ENCODE assay signal across 31 cellular contexts in genomic region chr4:86613734-86614133, GRCh38.
"Had no signal": no experiment of that assay in that cellular context is flagged by ENCODE, and none has a peak within 500 bp of the region (broad histone marks: within the 10 kb centered on the region; RNA-seq: fewer than 3 reads in every experiment).

No MANE protein-coding gene starts in this region.

- FAIRE-seq: small intestine, TTC549 had no signal

- H3K9me3 Mint-ChIP-seq: activated CD4-positive, alpha-beta T cell treated with anti-CD3 and anti-CD28 coated beads, Interleukin-2, amount 10 ng/mL, durations not matched to agents 24 days and 14 days; activated naive CD4-positive, alpha-beta T cell treated with anti-CD3 and anti-CD28 coated beads, Interleukin-2, amount 50 U/mL, for 24 hours; activated naive CD8-positive, alpha-beta T cell treated with anti-CD3 and anti-CD28 coated beads, Interleukin-2, amount 50 U/mL, for 24 hours; activated T-cell treated with anti-CD3 and anti-CD28 coated beads, Interleukin-2, amount 50 U/mL, for 4 hours; activated T-helper 17 cell treated with anti-CD3 and anti-CD28 coated beads, Interleukin-2, amount 50 U/mL, for 72 hours; stimulated activated effector memory CD8-positive, alpha-beta T cell treated with anti-CD3 and anti-CD28 coated beads, Interleukin-12 subunit alpha, Interleukin-12 subunit beta, amount 100 ng/mL, for 72 hours; T-helper 1 cell treated with Interleukin-12 subunit alpha and Interleukin-12 subunit beta and Interleukin-4 antibody, amounts not matched to agents 30 μg/mL and 1 μg/mL, for 36 hours had no signal

- H3K4me1 Mint-ChIP-seq: activated CD4-positive, alpha-beta memory T cell treated with anti-CD3 and anti-CD28 coated beads, Interleukin-2, amount 10 ng/mL, durations not matched to agents 7 days and 5 days; activated CD4-positive, alpha-beta T cell treated with anti-CD3 and anti-CD28 coated beads, Interleukin-2, amount 10 ng/mL, durations not matched to agents 24 days and 14 days; activated naive CD4-positive, alpha-beta T cell treated with anti-CD3 and anti-CD28 coated beads, Interleukin-2, amount 50 U/mL, for 24 hours; activated naive CD8-positive, alpha-beta T cell treated with anti-CD3 and anti-CD28 coated beads, Interleukin-2, amount 50 U/mL, for 24 hours; natural killer cell; stimulated activated effector memory CD8-positive, alpha-beta T cell treated with anti-CD3 and anti-CD28 coated beads, Interleukin-12 subunit alpha, Interleukin-12 subunit beta, amount 100 ng/mL, for 72 hours had no signal

- H3K27me3 Mint-ChIP-seq: activated CD4-positive, alpha-beta memory T cell treated with anti-CD3 and anti-CD28 coated beads, Interleukin-2, amount 10 ng/mL, durations not matched to agents 7 days and 5 days; activated naive CD8-positive, alpha-beta T cell treated with anti-CD3 and anti-CD28 coated beads, Interleukin-2, amount 50 U/mL, for 24 hours; activated T-helper 17 cell treated with anti-CD3 and anti-CD28 coated beads, Interleukin-2, amount 50 U/mL, for 72 hours; type B pancreatic cell had no signal

- H3K4me3 Mint-ChIP-seq: activated CD4-positive, alpha-beta memory T cell treated with anti-CD3 and anti-CD28 coated beads, Interleukin-2, amount 10 ng/mL, durations not matched to agents 7 days and 5 days; activated CD4-positive, alpha-beta T cell treated with anti-CD3 and anti-CD28 coated beads, Interleukin-2, amount 10 ng/mL, durations not matched to agents 24 days and 14 days; activated naive CD4-positive, alpha-beta T cell treated with anti-CD3 and anti-CD28 coated beads, Interleukin-2, amount 50 U/mL, for 24 hours; activated naive CD8-positive, alpha-beta T cell treated with anti-CD3 and anti-CD28 coated beads, Interleukin-2, amount 50 U/mL, for 24 hours; activated T-cell treated with anti-CD3 and anti-CD28 coated beads, Interleukin-2, amount 50 U/mL, for 4 hours; natural killer cell; stimulated activated effector memory CD8-positive, alpha-beta T cell treated with anti-CD3 and anti-CD28 coated beads, Interleukin-12 subunit alpha, Interleukin-12 subunit beta, amount 100 ng/mL, for 72 hours; stimulated activated naive CD8-positive, alpha-beta T cell treated with anti-CD3 and anti-CD28 coated beads, Interleukin-15, Interleukin-2, amounts not matched to agents 100 ng/mL and 50 ng/mL, for 24 hours; T-helper 1 cell treated with Interleukin-12 subunit alpha and Interleukin-12 subunit beta and Interleukin-4 antibody, amounts not matched to agents 30 μg/mL and 1 μg/mL, for 36 hours; type B pancreatic cell had no signal

- H3K36me3 Mint-ChIP-seq: activated naive CD4-positive, alpha-beta T cell treated with anti-CD3 and anti-CD28 coated beads, Interleukin-2, amount 50 U/mL, for 24 hours; natural killer cell; stimulated activated effector memory CD8-positive, alpha-beta T cell treated with anti-CD3 and anti-CD28 coated beads, Interleukin-12 subunit alpha, Interleukin-12 subunit beta, amount 100 ng/mL, for 72 hours had no signal

- H3K27ac Mint-ChIP-seq: activated CD4-positive, alpha-beta memory T cell treated with anti-CD3 and anti-CD28 coated beads, Interleukin-2, amount 10 ng/mL, durations not matched to agents 7 days and 5 days; activated CD4-positive, alpha-beta T cell treated with anti-CD3 and anti-CD28 coated beads, Interleukin-2, amount 10 ng/mL, durations not matched to agents 24 days and 14 days; activated naive CD4-positive, alpha-beta T cell treated with anti-CD3 and anti-CD28 coated beads, Interleukin-2, amount 50 U/mL, for 24 hours; activated naive CD8-positive, alpha-beta T cell treated with anti-CD3 and anti-CD28 coated beads, Interleukin-2, amount 50 U/mL, for 24 hours; activated T-helper 17 cell treated with anti-CD3 and anti-CD28 coated beads, Interleukin-2, amount 50 U/mL, for 72 hours; natural killer cell; stimulated activated effector memory CD8-positive, alpha-beta T cell treated with anti-CD3 and anti-CD28 coated beads, Interleukin-12 subunit alpha, Interleukin-12 subunit beta, amount 100 ng/mL, for 72 hours; stimulated activated naive CD8-positive, alpha-beta T cell treated with anti-CD3 and anti-CD28 coated beads, Interleukin-15, Interleukin-2, amounts not matched to agents 100 ng/mL and 50 ng/mL, for 24 hours; T-helper 1 cell treated with Interleukin-12 subunit alpha and Interleukin-12 subunit beta and Interleukin-4 antibody, amounts not matched to agents 30 μg/mL and 1 μg/mL, for 36 hours; type B pancreatic cell had no signal

- H3K36me3 ChIP-seq: left ventricle myocardium inferior, sigmoid colon, thoracic aorta, uterus had no signal

- H3K9me3 ChIP-seq: body of pancreas, sigmoid colon, thoracic aorta, uterus had no signal

- H3K27me3 ChIP-seq: body of pancreas, dorsolateral prefrontal cortex, sigmoid colon, uterus had no signal

- H3K4me1 ChIP-seq: body of pancreas, left ventricle myocardium inferior, sigmoid colon, uterus had no signal

- ATAC-seq: activated CD4-positive, CD25-positive, alpha-beta regulatory T cell treated with anti-CD3 and anti-CD28 coated beads, Interleukin-2, amount 50 U/mL, for 24 hours; activated naive CD8-positive, alpha-beta T cell treated with anti-CD3 and anti-CD28 coated beads, Interleukin-2, amount 50 U/mL, for 24 hours; activated T-cell treated with anti-CD3 and anti-CD28 coated beads, Interleukin-2, amount 50 U/mL, for 4 hours; activated T-helper 17 cell treated with anti-CD3 and anti-CD28 coated beads, Interleukin-2, amount 50 U/mL, for 72 hours; body of pancreas; natural killer cell; stimulated activated effector memory CD8-positive, alpha-beta T cell treated with anti-CD3 and anti-CD28 coated beads, Interleukin-12 subunit alpha, Interleukin-12 subunit beta, amount 100 ng/mL, for 72 hours had no signal

- DNase-seq: activated CD4-positive, alpha-beta memory T cell treated with anti-CD3 and anti-CD28 coated beads, Interleukin-2, amount 10 ng/mL, durations not matched to agents 7 days and 5 days; activated CD4-positive, alpha-beta T cell treated with anti-CD3 and anti-CD28 coated beads, Interleukin-2, amount 10 ng/mL, durations not matched to agents 24 days and 14 days; activated gamma-delta T cell treated with Interleukin-2 at 50 U/mL for 16 hours; activated naive CD8-positive, alpha-beta T cell treated with anti-CD3 and anti-CD28 coated beads, Interleukin-2, amount 50 U/mL, for 24 hours; activated T-cell treated with anti-CD3 and anti-CD28 coated beads, Interleukin-2, amount 50 U/mL, for 4 hours; anterior cingulate cortex; body of pancreas; dorsolateral prefrontal cortex; effector memory CD4-positive, alpha-beta T cell; islet precursor cell; left ventricle myocardium inferior; mesendoderm; natural killer cell; retina; sigmoid colon; small intestine; stimulated activated CD4-positive, alpha-beta T cell treated with anti-CD3 and anti-CD28 coated beads, Interleukin-4, amount 100 ng/mL, for 24 hours; T-helper 9 cell; uterus had no signal

- H3K4me3 ChIP-seq: body of pancreas, coronary artery, dorsolateral prefrontal cortex, left ventricle myocardium inferior, lung, sigmoid colon, thoracic aorta, uterus had no signal

- H3K27ac ChIP-seq: body of pancreas, coronary artery, left ventricle myocardium inferior, sigmoid colon, thoracic aorta, uterus, VCaP had no signal
